ENCODE assay signal across 11 cellular contexts in the genomic region with DNA sequence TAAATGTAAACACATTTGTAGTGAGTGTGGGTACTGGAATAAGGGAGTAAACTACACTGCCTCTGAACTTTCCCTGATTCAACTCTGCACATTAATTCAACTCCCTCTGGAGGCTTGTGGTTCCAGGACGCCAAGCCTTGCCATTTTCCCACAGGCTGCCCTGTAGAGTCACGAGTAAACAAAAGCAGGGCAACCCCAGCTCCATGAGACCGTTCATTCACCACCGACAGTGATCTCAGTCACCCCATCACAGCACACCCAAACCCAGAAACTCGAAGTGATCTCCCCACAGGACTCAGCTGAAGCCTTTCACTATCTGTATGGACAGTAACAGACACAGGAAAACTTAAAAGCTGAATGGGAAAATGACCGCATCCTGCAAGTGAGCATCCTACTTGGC.
DNase-seq lines count a peak whose midpoint lies in the region; ATAC-seq and TF ChIP-seq lines count a peak whose summit lies in the region.
"Had no signal": no experiment of that assay in that cellular context is flagged by ENCODE, and none has a peak within 500 bp of the region (broad histone marks: within the 10 kb centered on the region; RNA-seq: fewer than 3 reads in every experiment).

No MANE protein-coding gene starts in this region.

- no peak for ATAC-seq in natural killer cell treated with Interleukin-12 subunit alpha and Interleukin-12 subunit beta and Interleukin-15 and Interleukin-18, amount 100 ng/mL, for 72 hours
- ATAC-seq in HG03108 (IDR thresholded peaks at IDR 0.05; ENCODE audit: unreplicated experiment) = no peak

- H3K9me3 Mint-ChIP-seq in CD4-positive, alpha-beta memory T cell = no peaks in the 10 kb centered on the region
- no peaks in the 10 kb centered on the region for H3K9me3 Mint-ChIP-seq in activated CD4-positive, alpha-beta memory T cell treated with anti-CD3 and anti-CD28 coated beads for 36 hours
- H3K9me3 Mint-ChIP-seq in natural killer cell treated with Interleukin-12 subunit alpha and Interleukin-12 subunit beta and Interleukin-15 and Interleukin-18, amount 100 ng/mL, for 72 hours = no peaks in the 10 kb centered on the region

- H3K36me3 Mint-ChIP-seq in CD4-positive, alpha-beta memory T cell = peaks cover 40 to 68% of the 10 kb centered on the region in 2 donors
- H3K36me3 Mint-ChIP-seq in activated CD4-positive, alpha-beta memory T cell treated with anti-CD3 and anti-CD28 coated beads for 36 hours = peaks cover 32% of the 10 kb centered on the region
- H3K36me3 Mint-ChIP-seq in natural killer cell treated with Interleukin-12 subunit alpha and Interleukin-12 subunit beta and Interleukin-15 and Interleukin-18, amount 100 ng/mL, for 72 hours = peaks cover 19% of the 10 kb centered on the region

- CTCF ChIA-PET in CD4-positive, alpha-beta memory T cell (lab: Charles Lee; ENCODE audit: partially characterized antibody) = interaction anchor here (1.1 to 6.6 kb wide), 6 partner anchors 8 to 51 kb away, joined by 3 to 49 read pairs (median 6); no protein-coding TSS in a partner anchor
- CTCF ChIA-PET in activated CD4-positive, alpha-beta memory T cell treated with anti-CD3 and anti-CD28 coated beads for 36 hours (lab: Charles Lee) = interaction anchor here (1.2 to 4.7 kb wide), 4 partner anchors 11 to 274 kb away, joined by 3 to 33 read pairs (median 8); no protein-coding TSS in a partner anchor

- intact Hi-C loops in CD4-positive, alpha-beta memory T cell (cut with micrococcal nuclease) = no loop called here
- intact Hi-C loops in activated CD4-positive, alpha-beta memory T cell treated with anti-CD3 and anti-CD28 coated beads for 36 hours (cut with micrococcal nuclease) = no loop called here
- intact Hi-C loops in esophagus muscularis mucosa (cut with DNase I) (no loop called here), posterior cingulate gyrus (cut with DNase I) (no loop called here)

- 83% methylated on average over 6 of the region's 6 CpGs for WGBS in esophagus muscularis mucosa

- H3K27ac ChIP-seq in CD4-positive, alpha-beta memory T cell (ENCODE audit: low read depth, low read length) = peak overlapping the region; percentile 7
- no peak overlapping the region for H3K27ac ChIP-seq in esophagus muscularis mucosa (replicated peaks in 1 of 4)
- H3K27ac ChIP-seq: C4-2B had no signal

- TF ChIP-seq POLR2A in esophagus muscularis mucosa (IDR thresholded peaks at IDR 0.05; ENCODE audit: low read depth) = no peak

- TF ChIP-seq CTCF in esophagus muscularis mucosa (IDR thresholded peaks at IDR 0.05) (no peak), GM20000 (IDR thresholded peaks at IDR 0.05; ENCODE audit: extremely low read depth, missing control alignments) (no peak)

- no peaks in the 10 kb centered on the region for H3K9me3 ChIP-seq in CD4-positive, alpha-beta memory T cell (ENCODE audit: control insufficient read depth in 1 of 2, low read length in 2 of 2)
- H3K9me3 ChIP-seq in esophagus muscularis mucosa = no peaks in the 10 kb centered on the region

- H3K4me1 ChIP-seq in CD4-positive, alpha-beta memory T cell (ENCODE audit: insufficient read depth, low read length) = peaks cover 96% of the 10 kb centered on the region
- H3K4me1 ChIP-seq in esophagus muscularis mucosa = peaks cover 0 to 3% (median 0%) of the 10 kb centered on the region in 4 donors

- H3K4me3 ChIP-seq in CD4-positive, alpha-beta memory T cell (ENCODE audit: low read length in 2 of 2) = no peak overlapping the region
- H3K4me3 ChIP-seq in esophagus muscularis mucosa = no peak overlapping the region

- H3K4me1 Mint-ChIP-seq in CD4-positive, alpha-beta memory T cell = peaks cover 67 to 99% (median 82%) of the 10 kb centered on the region in 4 donors
- peaks cover 89% of the 10 kb centered on the region for H3K4me1 Mint-ChIP-seq in activated CD4-positive, alpha-beta memory T cell treated with anti-CD3 and anti-CD28 coated beads for 36 hours (ENCODE audit: low read depth)
- peaks cover 67 to 70% of the 10 kb centered on the region in 2 donors for H3K4me1 Mint-ChIP-seq in natural killer cell treated with Interleukin-12 subunit alpha and Interleukin-12 subunit beta and Interleukin-15 and Interleukin-18, amount 100 ng/mL, for 72 hours (ENCODE audit: low read depth in 2 of 2)

- H3K27ac Mint-ChIP-seq in CD4-positive, alpha-beta memory T cell = peak overlapping the region; percentile 82 to 94 (median 91)
- peak overlapping the region; percentile 73 for H3K27ac Mint-ChIP-seq in activated CD4-positive, alpha-beta memory T cell treated with anti-CD3 and anti-CD28 coated beads for 36 hours
- peak overlapping the region; percentile 96 to 99 for H3K27ac Mint-ChIP-seq in natural killer cell treated with Interleukin-12 subunit alpha and Interleukin-12 subunit beta and Interleukin-15 and Interleukin-18, amount 100 ng/mL, for 72 hours

- H3K27me3 Mint-ChIP-seq in CD4-positive, alpha-beta memory T cell = no peaks in the 10 kb centered on the region
- no peaks in the 10 kb centered on the region for H3K27me3 Mint-ChIP-seq in activated CD4-positive, alpha-beta memory T cell treated with anti-CD3 and anti-CD28 coated beads for 36 hours
- H3K27me3 Mint-ChIP-seq in natural killer cell treated with Interleukin-12 subunit alpha and Interleukin-12 subunit beta and Interleukin-15 and Interleukin-18, amount 100 ng/mL, for 72 hours = no peaks in the 10 kb centered on the region

- POLR2A ChIA-PET in CD4-positive, alpha-beta memory T cell (lab: Charles Lee; ENCODE audit: partially characterized antibody) = interaction anchor here (0.5 to 5.3 kb wide), 5 partner anchors 11 to 131 kb away, joined by 3 to 28 read pairs (median 5); no protein-coding TSS in a partner anchor
- POLR2A ChIA-PET in activated CD4-positive, alpha-beta memory T cell treated with anti-CD3 and anti-CD28 coated beads for 36 hours (lab: Charles Lee) = interaction anchor here (1.1 kb wide), 1 partner anchor 10 kb away, joined by 4 read pairs; no protein-coding TSS in a partner anchor

- H3K27me3 ChIP-seq in CD4-positive, alpha-beta memory T cell (ENCODE audit: insufficient read depth, low read length) = no peaks in the 10 kb centered on the region
- H3K27me3 ChIP-seq in esophagus muscularis mucosa = no peaks in the 10 kb centered on the region

- peak overlapping the region in 4 of 8 donors; percentile 4 to 53 (median 24) for H3K4me3 Mint-ChIP-seq in CD4-positive, alpha-beta memory T cell
- H3K4me3 Mint-ChIP-seq in activated CD4-positive, alpha-beta memory T cell treated with anti-CD3 and anti-CD28 coated beads for 36 hours = no peak overlapping the region
- no peak overlapping the region for H3K4me3 Mint-ChIP-seq in natural killer cell treated with Interleukin-12 subunit alpha and Interleukin-12 subunit beta and Interleukin-15 and Interleukin-18, amount 100 ng/mL, for 72 hours

- H3K36me3 ChIP-seq in CD4-positive, alpha-beta memory T cell (ENCODE audit: insufficient read depth, low read length) = peaks cover 19% of the 10 kb centered on the region
- H3K36me3 ChIP-seq in esophagus muscularis mucosa = no peaks in the 10 kb centered on the region

- DNase-seq in CD4-positive, alpha-beta memory T cell = no peak
- no peak for DNase-seq in activated CD4-positive, alpha-beta memory T cell treated with anti-CD3 and anti-CD28 coated beads for 36 hours
- DNase-seq in esophagus muscularis mucosa (ENCODE audit: extremely low spot score) = peak; percentile 85
- DNase-seq in natural killer cell treated with Interleukin-12 subunit alpha and Interleukin-12 subunit beta and Interleukin-15 and Interleukin-18, amount 100 ng/mL, for 72 hours (ENCODE audit: low spot score) = no peak
- no peak for DNase-seq in cerebellar nuclear complex (lab: John Stamatoyannopoulos, UW)
- DNase-seq in posterior cingulate gyrus = no peak
- DNase-seq in GM20000 (ENCODE audit: low spot score) = no peak
- DNase-seq: central memory CD4-positive, alpha-beta T cell; stimulated activated CD8-positive, alpha-beta memory T cell treated with anti-CD3 and anti-CD28 coated beads, Interleukin-4, amount 100 ng/mL, for 48 hours had no signal

- no peak for TF ChIP-seq EP300 in esophagus muscularis mucosa (IDR thresholded peaks at IDR 0.05)
